In genomic region chr18:33558529-33558928, GRCh38 we compare ENCODE assay signal across 1 cellular context.
TF ChIP-seq lines count a peak whose summit lies in the region.

No MANE protein-coding gene starts in this region.

TF ChIP-seq in GM23338, 12 proteins besides CTCF, POLR2A, EP300 and RAD21 (continued from another document):
- TF ChIP-seq ZNF462 (CRISPR knock-in tag; IDR thresholded peaks at IDR 0.05) (no peak), ETS1 (IDR thresholded peaks at IDR 0.05) (no peak), ZNF114 (CRISPR knock-in tag; IDR thresholded peaks at IDR 0.05) (no peak)
